In genomic region chr1:32221581-32221979, GRCh38 we compare ENCODE assay signal across 8 cellular contexts. TPM values are rescaled to one million over a fixed set of nuclear protein-coding genes. Genes with fewer than 3 reads are reported as not detected.
DNase-seq lines count a peak whose midpoint lies in the region; ATAC-seq and TF ChIP-seq lines count a peak whose summit lies in the region.

No MANE protein-coding gene starts in this region.

- 1 to 4% (median 1%) methylated on average over 13 of the region's 13 CpGs for WGBS in ovary, 3 donors

- TF ChIP-seq POLR2A in Peyer's patch (IDR thresholded peaks at IDR 0.05) (no peak), ovary (IDR thresholded peaks at IDR 0.05) (no peak), erythroblast (IDR thresholded peaks at IDR 0.05; ENCODE audit: low read length) (no peak)

- TF ChIP-seq EP300 in ovary (IDR thresholded peaks at IDR 0.05): no peak

- peak overlapping the region; percentile 70 for H3K4me2 ChIP-seq in DND-41 (ENCODE audit: insufficient read depth, low read length)

- intact Hi-C loops in ovary (cut with DNase I): no loop called here

- peak overlapping the region; percentile 77 for H3K9ac ChIP-seq in DND-41 (ENCODE audit: low read depth, low read length)

- TF ChIP-seq CTCF in DND-41 (IDR thresholded peaks at IDR 0.05; ENCODE audit: borderline replicate concordance, extremely low read depth, low read length, poor library complexity, severe bottlenecking): no peak
- no peak for TF ChIP-seq CTCF in Peyer's patch (IDR thresholded peaks at IDR 0.05)
- no peak for TF ChIP-seq CTCF in ovary (IDR thresholded peaks at IDR 0.05)

- no peak for DNase-seq in DND-41
- no peak for DNase-seq in Peyer's patch
- DNase-seq in epithelial cell of prostate (ENCODE audit: low read depth, low spot score): no peak
- no peak for DNase-seq in ovary
- DNase-seq in T1000 (lab: John Stamatoyannopoulos, UW): no peak
- no peak for DNase-seq in erythroblast (lab: John Stamatoyannopoulos, UW)

- H3K36me3 ChIP-seq in DND-41 (ENCODE audit: insufficient read depth, low read length) (peaks cover 38% of the 10 kb centered on the region), Peyer's patch (peaks cover 0 to 38% (median 0%) of the 10 kb centered on the region in 3 donors), ovary (no peaks in the 10 kb centered on the region)

- H3K27ac ChIP-seq in DND-41 (ENCODE audit: low read length) (peak overlapping the region; percentile 37), Peyer's patch (peak overlapping the region; percentile 83 to 91 (median 90)), epithelial cell of prostate (peak overlapping the region; percentile 72), ovary (no peak overlapping the region)

- H3K4me3 ChIP-seq in DND-41 (ENCODE audit: low read depth in 1 of 2, low read length in 2 of 2) (peak overlapping the region; percentile 84 to 85), Peyer's patch (peak overlapping the region; percentile 73 to 95 (median 88)), ovary (peak overlapping the region; percentile 95)

- H3K27me3 ChIP-seq in DND-41 (ENCODE audit: insufficient read depth, low read length, poor library complexity): no peaks in the 10 kb centered on the region
- no peaks in the 10 kb centered on the region for H3K27me3 ChIP-seq in Peyer's patch
- no peaks in the 10 kb centered on the region for H3K27me3 ChIP-seq in ovary

- peaks cover 8% of the 10 kb centered on the region; the same call in 1 of the 2 replicates for H4K20me1 ChIP-seq in DND-41 (ENCODE audit: insufficient read depth, low read length)

- H3K9me3 ChIP-seq in DND-41 (ENCODE audit: insufficient read depth, low read length, severe bottlenecking) (no peaks in the 10 kb centered on the region), Peyer's patch (no peaks in the 10 kb centered on the region), ovary (no peaks in the 10 kb centered on the region)

- H2AFZ ChIP-seq in DND-41 (ENCODE audit: low read depth, low read length): no peak overlapping the region; the same call in 1 of the 2 replicates

- ATAC-seq in DND-41 (ENCODE audit: insufficient read depth, low read depth) (no peak), GM19455 (IDR thresholded peaks at IDR 0.05; ENCODE audit: unreplicated experiment) (no peak), GM19463 (IDR thresholded peaks at IDR 0.05; ENCODE audit: unreplicated experiment) (no peak)

- peaks cover 47% of the 10 kb centered on the region for H3K79me2 ChIP-seq in DND-41 (ENCODE audit: insufficient read depth, low read length)

- H3K4me1 ChIP-seq in DND-41 (ENCODE audit: insufficient read depth, low read length) (peaks cover 34% of the 10 kb centered on the region), Peyer's patch (peaks cover 0 to 23% (median 12%) of the 10 kb centered on the region in 4 donors), ovary (ENCODE audit: insufficient read depth) (peaks cover 9% of the 10 kb centered on the region)

RNA-seq across cellular contexts. Expression of gene TMEM234, which starts 0.6 kb away (rescaled TPM):
- total RNA-seq in Peyer's patch: 10 to 100 TPM; 15.9 to 47.0 (median 25.4) TPM
- total RNA-seq in ovary: 10 to 100 TPM; 11.6 to 34.6 (median 24.6) TPM
- 10 to 100 TPM in 1 of 2 donors, 1 to 10 TPM in 1; 9.4 to 13.8 TPM for polyA plus RNA-seq in ovary

RNA-seq across cellular contexts. Expression of gene EIF3I, which starts 0.6 kb away (rescaled TPM):
- 100 to 1,000 TPM in 1 of 4 donors, 10 to 100 TPM in 3; 76.1 to 105 (median 84.7) TPM for total RNA-seq in Peyer's patch
- total RNA-seq in ovary: 100 to 1,000 TPM; 140 to 194 (median 161) TPM
- 100 to 1,000 TPM; 189 to 272 TPM for polyA plus RNA-seq in ovary

RNA-seq across cellular contexts. Expression of gene DCDC2B, which starts 12.7 kb away (rescaled TPM):
- total RNA-seq in Peyer's patch (under 1 TPM in 1 of 4 donors, not detected in 3; 0.85 TPM), ovary (10 to 100 TPM in 1 of 7 donors, 1 to 10 TPM in 1, under 1 TPM in 2, not detected in 3; 0.22 to 13.3 (median 0.99) TPM)
- polyA plus RNA-seq in ovary: under 1 TPM in 1 of 2 donors, not detected in 1; 0.05 TPM

RNA-seq across cellular contexts. Expression of gene IQCC, which starts 16.1 kb away (rescaled TPM):
- total RNA-seq in Peyer's patch: 1 to 10 TPM in 3 of 4 donors, under 1 TPM in 1; 0.88 to 8.3 (median 2.6) TPM
- 1 to 10 TPM; 2.3 to 3.6 (median 2.6) TPM for total RNA-seq in ovary
- 1 to 10 TPM; 2.3 to 4.7 TPM for polyA plus RNA-seq in ovary

RNA-seq across cellular contexts. Expression of gene CCDC28B, which starts 21.2 kb away (rescaled TPM):
- total RNA-seq in Peyer's patch (1 to 10 TPM in 2 of 4 donors, not detected in 2; 1.1 to 2.4 TPM), ovary (1 to 10 TPM; 3.2 to 9.4 (median 6.2) TPM)
- 1 to 10 TPM; 2.3 to 6.8 TPM for polyA plus RNA-seq in ovary

Comparison
In these comparisons a context has a peak if more than half of its experiments do, and no peak if none do; other contexts are left out.
1. H3K27ac ChIP-seq: peak in DND-41 (single experiment), Peyer's patch (4 of 4) and epithelial cell of prostate (single experiment); none in ovary (0 of 2).
2. Peak in every context shown above with its lines, with median percentiles within 50 percentile points of each other: H3K4me3 ChIP-seq.